Comparison of ENCODE assay signal across 5 cellular contexts in the genomic region with DNA sequence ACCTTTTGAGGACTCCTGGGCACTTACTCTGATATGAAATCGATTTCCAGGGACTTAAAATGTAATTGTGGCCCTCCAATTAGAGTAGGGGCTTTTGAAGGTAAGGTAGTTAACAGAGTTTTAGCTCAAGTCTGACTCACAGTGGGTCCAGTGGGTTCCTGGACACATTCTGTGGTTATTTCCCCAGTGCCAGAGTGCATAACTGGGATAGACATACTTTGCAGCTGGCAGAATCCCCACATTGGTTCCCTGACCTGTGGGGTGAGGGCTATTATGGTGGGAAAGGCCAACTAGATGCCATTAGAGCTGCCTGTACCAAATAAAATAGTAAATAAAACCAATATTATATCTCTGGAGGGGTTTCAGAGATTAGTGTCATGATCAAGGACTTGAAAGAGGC.
"Had no signal": no experiment of that assay in that cellular context is flagged by ENCODE, and none has a peak within 500 bp of the region (broad histone marks: within the 10 kb centered on the region; RNA-seq: fewer than 3 reads in every experiment).

No MANE protein-coding gene starts in this region.

- ATAC-seq: GM23338, K562 had no signal

- H3K4me3 ChIP-seq: GM23338, K562 had no signal

- DNase-seq: H9, HCEC 1CT, IMR-90 had no signal
